ENCODE assay signal across 17 cellular contexts in the genomic region with DNA sequence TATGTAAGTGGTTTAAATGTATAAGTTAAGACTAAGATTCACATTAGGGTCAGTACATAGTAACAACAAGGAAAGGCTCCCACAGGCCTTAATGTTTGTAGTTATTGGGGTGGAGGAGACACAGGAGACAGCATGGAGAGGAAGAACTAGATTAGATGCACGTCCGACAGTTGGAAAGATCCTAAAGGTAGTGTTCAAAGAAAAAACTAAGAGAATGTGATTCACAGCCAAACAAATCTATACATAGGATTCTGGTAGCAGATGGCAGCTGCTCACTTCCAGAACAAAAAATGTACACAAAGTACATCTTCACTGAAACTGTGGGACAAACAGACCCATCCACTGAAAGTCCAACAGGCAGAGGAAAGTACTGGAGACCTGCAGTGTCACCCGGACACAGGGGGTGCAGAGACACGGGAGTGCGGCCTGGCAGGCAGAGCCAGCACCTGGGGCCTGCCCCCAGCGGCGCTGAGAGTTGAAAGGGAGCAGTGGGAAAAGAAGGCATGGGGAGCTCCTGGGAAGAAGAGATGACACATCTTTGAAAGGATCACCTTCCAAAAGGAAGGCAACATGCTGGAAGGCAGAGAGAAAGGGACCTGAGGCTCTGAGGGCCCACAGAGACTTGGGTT. TPM values are rescaled to one million over a fixed set of nuclear protein-coding genes. Genes with fewer than 3 reads are reported as not detected.
DNase-seq lines count a peak whose midpoint lies in the region; ATAC-seq and TF ChIP-seq lines count a peak whose summit lies in the region.
"Had no signal": no experiment of that assay in that cellular context is flagged by ENCODE, and none has a peak within 500 bp of the region (broad histone marks: within the 10 kb centered on the region; RNA-seq: fewer than 3 reads in every experiment).

No MANE protein-coding gene starts in this region.

- DNase-seq in HFFc6 (no peak), SK-N-MC (ENCODE audit: low read depth, low spot score) (no peak), endothelial cell (ENCODE audit: low spot score) (no peak), sigmoid colon (peak; percentile 29), putamen (ENCODE audit: low spot score) (no peak), T-helper 9 cell (no peak)
- DNase-seq: DMS 273 treated with DMSO at 0.1 percent for 48 hours, EL, H9, Karpas-422, MM.1S, NCI-H1105 treated with DMSO at 0.1 percent for 48 hours, NCI-H187, NCI-H446, NCI-H748 treated with DMSO at 0.1 percent for 48 hours, PC-3 had no signal

- H3K36me3 Mint-ChIP-seq in HFFc6 (ENCODE audit: low read depth) (peaks cover 33% of the 10 kb centered on the region), endothelial cell (ENCODE audit: low read depth, unreplicated experiment) (peaks cover 22% of the 10 kb centered on the region)

- H3K9me3 ChIP-seq in SK-N-MC (ENCODE audit: low read depth, low read length) (no peaks in the 10 kb centered on the region), sigmoid colon (no peaks in the 10 kb centered on the region)

- peaks cover 7% of the 10 kb centered on the region for H3K27me3 Mint-ChIP-seq in HFFc6 (ENCODE audit: insufficient read depth)
- peaks cover 10% of the 10 kb centered on the region for H3K27me3 Mint-ChIP-seq in endothelial cell (ENCODE audit: unreplicated experiment)

- H3K4me1 Mint-ChIP-seq in HFFc6 (ENCODE audit: low read depth): peaks cover 8% of the 10 kb centered on the region; the same call in 1 of the 2 replicates
- H3K4me1 Mint-ChIP-seq in endothelial cell (ENCODE audit: unreplicated experiment): peaks cover 8% of the 10 kb centered on the region

- H3K4me1 ChIP-seq in sigmoid colon: no peaks in the 10 kb centered on the region

- intact Hi-C loops in sigmoid colon (cut with DNase I): no loop called here

- H3K9ac ChIP-seq in SK-N-MC (ENCODE audit: insufficient read length): no peak overlapping the region

- H3K27ac ChIP-seq in SK-N-MC (peak overlapping the region; percentile 10; the same call in 1 of the 2 replicates), sigmoid colon (no peak overlapping the region)

- no peak for TF ChIP-seq EP300 in sigmoid colon (IDR thresholded peaks at IDR 0.05)

- WGBS in sigmoid colon, 2 donors: 95 to 96% methylated on average over 7 of the region's 7 CpGs

- H3K36me3 ChIP-seq in SK-N-MC (ENCODE audit: insufficient read depth, low read length) (peaks cover 74% of the 10 kb centered on the region), sigmoid colon (peaks cover 0 to 43% (median 8%) of the 10 kb centered on the region in 4 donors)

- no peaks in the 10 kb centered on the region for H3K27me3 ChIP-seq in sigmoid colon

- H3K27ac Mint-ChIP-seq in HFFc6: 0 out of 2 replicates have a peak overlapping the region, but pooled peaks have one; percentile 6
- peak overlapping the region; percentile 43 for H3K27ac Mint-ChIP-seq in endothelial cell (ENCODE audit: unreplicated experiment)

- TF ChIP-seq CTCF in HFFc6 (IDR thresholded peaks at IDR 0.05) (no peak), endothelial cell (IDR thresholded peaks at IDR 0.05; ENCODE audit: unreplicated experiment) (no peak), sigmoid colon (IDR thresholded peaks at IDR 0.05) (no peak)

- H3K4me3 ChIP-seq in SK-N-MC (no peak overlapping the region), sigmoid colon (no peak overlapping the region)

- H3K4me3 Mint-ChIP-seq in HFFc6: no peak overlapping the region
- no peak overlapping the region for H3K4me3 Mint-ChIP-seq in endothelial cell (ENCODE audit: unreplicated experiment)
- H3K4me3 Mint-ChIP-seq: H9 had no signal

- no peak for TF ChIP-seq POLR2A in sigmoid colon (IDR thresholded peaks at IDR 0.05)

- H3K9me3 Mint-ChIP-seq in HFFc6: no peaks in the 10 kb centered on the region
- no peaks in the 10 kb centered on the region for H3K9me3 Mint-ChIP-seq in endothelial cell (ENCODE audit: unreplicated experiment)
- H3K9me3 Mint-ChIP-seq: H9 had no signal

- no peak for ATAC-seq in GM21825 (IDR thresholded peaks at IDR 0.05; ENCODE audit: unreplicated experiment)
- ATAC-seq: PC-3 had no signal

RNA-seq across cellular contexts. Expression of gene NELFA, which starts 40.0 kb away (rescaled TPM):
- total RNA-seq in HFFc6 (2021; fragmentation: NEBNext Ultra II Directional; extraction: Animal tissue kit (Norgen Biotek cat#: 25700)): 10 to 100 TPM; 19.2 to 21.2 (median 20.2) TPM
- 30.2 TPM for total RNA-seq in endothelial cell (ENCODE audit: unreplicated experiment)
- 10 to 100 TPM; 14.3 to 19.3 (median 17.1) TPM for total RNA-seq in sigmoid colon
- polyA plus RNA-seq in sigmoid colon: 10 to 100 TPM; 13.8 to 27.4 (median 15.3) TPM
